Comparison of ENCODE assay signal across 8 cellular contexts in genomic region chr10:132452216-132452650, GRCh38. TPM values are rescaled to one million over a fixed set of nuclear protein-coding genes. Genes with fewer than 3 reads are reported as not detected.
DNase-seq lines count a peak whose midpoint lies in the region; ATAC-seq and TF ChIP-seq lines count a peak whose summit lies in the region.

No MANE protein-coding gene starts in this region.

- no peak for TF ChIP-seq POLR2A in testis (IDR thresholded peaks at IDR 0.05)

- ATAC-seq in HG03175 (IDR thresholded peaks at IDR 0.05; ENCODE audit: unreplicated experiment) (no peak), HG03039 (IDR thresholded peaks at IDR 0.05; ENCODE audit: unreplicated experiment) (no peak)

- DNase-seq in brain microvascular endothelial cell (no peak), SIG-M5 treated with dmso at 0.1 percent for 504 hours (lab: John Stamatoyannopoulos, UW; ENCODE audit: unreplicated experiment) (no peak), testis (no peak)

- WGBS in testis, 2 donors: 76 to 80% methylated on average over 4 to 7 of the region's 14 CpGs

- in situ Hi-C loops in brain microvascular endothelial cell (cut with HindIII; ENCODE audit: low pct_ligation_motif_present, low sequenced_read_pairs): no loop called here

- H3K36me3 ChIP-seq in BLaER1 (no peaks in the 10 kb centered on the region), brain microvascular endothelial cell (replicated peaks) (no peaks in the 10 kb centered on the region), neutrophil (no peaks in the 10 kb centered on the region), testis (ENCODE audit: low read depth, missing control alignments) (no peaks in the 10 kb centered on the region)

- peak overlapping the region; percentile 78 for H3K4me2 ChIP-seq in BLaER1

- H3K9ac ChIP-seq in BLaER1: no peak overlapping the region

- peak; percentile 15; the same call in 1 of the 2 replicates for TF ChIP-seq CTCF in LNCAP (IDR thresholded peaks at IDR 0.05)
- TF ChIP-seq CTCF in brain microvascular endothelial cell (IDR thresholded peaks at IDR 0.05; ENCODE audit: low read depth, low read length, missing control alignments): peak; percentile 26
- TF ChIP-seq CTCF in neutrophil (IDR thresholded peaks at IDR 0.05): no peak
- peak in 1 of 3 experiments; percentile 3 for TF ChIP-seq CTCF in testis (IDR thresholded peaks at IDR 0.05)

- H3K4me1 ChIP-seq in BLaER1 (peaks cover 63% of the 10 kb centered on the region), neutrophil (ENCODE audit: control insufficient read depth in 1 of 2, insufficient read depth in 1 of 2, low read depth in 1 of 2, low read length in 1 of 2) (peaks cover 36 to 41% of the 10 kb centered on the region in 2 experiments), testis (peaks cover 29% of the 10 kb centered on the region)

- H3K4me3 ChIP-seq in BLaER1: no peak overlapping the region
- H3K4me3 ChIP-seq in brain microvascular endothelial cell (ENCODE audit: low read depth, low read length): no peak overlapping the region
- H3K4me3 ChIP-seq in neutrophil (ENCODE audit: low read depth in 1 of 2, low read length in 1 of 2): peak overlapping the region in 1 of 2 experiments; percentile 49
- no peak overlapping the region for H3K4me3 ChIP-seq in testis

- H3K27ac ChIP-seq in BLaER1: 0 out of 2 replicates have a peak overlapping the region, but pooled peaks have one; percentile 9
- H3K27ac ChIP-seq in brain microvascular endothelial cell: no peak overlapping the region
- peak overlapping the region; percentile 23 for H3K27ac ChIP-seq in neutrophil
- no peak overlapping the region for H3K27ac ChIP-seq in testis

- no peaks in the 10 kb centered on the region for H3K9me3 ChIP-seq in BLaER1
- H3K9me3 ChIP-seq in neutrophil: no peaks in the 10 kb centered on the region
- no peaks in the 10 kb centered on the region for H3K9me3 ChIP-seq in testis

- intact Hi-C loops in testis (cut with DNase I; ENCODE audit: low total_unique reads): loop anchor here (5.0 kb wide), 1 partner anchor 65 kb away; no protein-coding TSS in a partner anchor

- peaks cover 6% of the 10 kb centered on the region; the same call in 1 of the 2 replicates for H4K20me1 ChIP-seq in BLaER1

- H3K27me3 ChIP-seq in BLaER1: peaks cover 9% of the 10 kb centered on the region; the same call in 1 of the 2 replicates
- no peaks in the 10 kb centered on the region for H3K27me3 ChIP-seq in brain microvascular endothelial cell (replicated peaks)
- H3K27me3 ChIP-seq in neutrophil: no peaks in the 10 kb centered on the region
- no peaks in the 10 kb centered on the region for H3K27me3 ChIP-seq in testis

RNA-seq across cellular contexts. Expression of gene PWWP2B, which starts 55.2 kb away (rescaled TPM):
- total RNA-seq in testis: 10 to 100 TPM; 32.6 to 45.1 TPM
- 16.0 TPM for polyA plus RNA-seq in testis (ENCODE audit: insufficient read depth, low read depth, low replicate concordance)

Comparison
In these comparisons a context has a peak if more than half of its experiments do, and no peak if none do; other contexts are left out.
1. H3K27ac ChIP-seq: peak in BLaER1 (single experiment) and neutrophil (single experiment); none in brain microvascular endothelial cell (single experiment) and testis (0 of 2).